In genomic region chr11:16993495-16993894, GRCh38 we compare ENCODE assay signal across 18 cellular contexts. TPM values are rescaled to one million over a fixed set of nuclear protein-coding genes. Genes with fewer than 3 reads are reported as not detected.
DNase-seq lines count a peak whose midpoint lies in the region; ATAC-seq, FAIRE-seq and TF ChIP-seq lines count a peak whose summit lies in the region.
"Had no signal": no experiment of that assay in that cellular context is flagged by ENCODE, and none has a peak within 500 bp of the region (broad histone marks: within the 10 kb centered on the region; RNA-seq: fewer than 3 reads in every experiment).

No MANE protein-coding gene starts in this region.

- H3K4me3 Mint-ChIP-seq in activated CD4-positive, alpha-beta memory T cell treated with anti-CD3 and anti-CD28 coated beads for 36 hours: no peak overlapping the region
- H3K4me3 Mint-ChIP-seq: activated naive CD4-positive, alpha-beta T cell treated with anti-CD3 and anti-CD28 coated beads, Interleukin-2, amount 50 U/mL, for 24 hours; CD4-positive, alpha-beta memory T cell; endodermal cell; GM23338; neural crest cell had no signal

- H3K36me3 ChIP-seq in colonic mucosa: no peaks in the 10 kb centered on the region
- H3K36me3 ChIP-seq in mucosa of rectum (ENCODE audit: control insufficient read depth in 2 of 2, insufficient read depth in 2 of 2, low read length in 2 of 2): peaks cover 0 to 3% of the 10 kb centered on the region in 2 donors
- H3K36me3 ChIP-seq: ascending aorta had no signal

- H3K27me3 Mint-ChIP-seq in activated CD4-positive, alpha-beta memory T cell treated with anti-CD3 and anti-CD28 coated beads for 36 hours: no peaks in the 10 kb centered on the region
- H3K27me3 Mint-ChIP-seq: activated naive CD4-positive, alpha-beta T cell treated with anti-CD3 and anti-CD28 coated beads, Interleukin-2, amount 50 U/mL, for 24 hours; CD4-positive, alpha-beta memory T cell had no signal

- DNase-seq in DMS53 treated with DMSO at 0.1 percent for 48 hours (lab: John Stamatoyannopoulos, UW; ENCODE audit: unreplicated experiment) (peak; percentile 35), colonic mucosa (no peak), DMS 273 (lab: John Stamatoyannopoulos, UW; ENCODE audit: unreplicated experiment) (no peak), H54 (ENCODE audit: insufficient read length, low spot score) (no peak)
- DNase-seq in activated CD4-positive, alpha-beta memory T cell treated with anti-CD3 and anti-CD28 coated beads for 36 hours: no peak
- DNase-seq: activated CD4-positive, CD25-positive, alpha-beta regulatory T cell treated with anti-CD3 and anti-CD28 coated beads, Interleukin-2, amount 50 U/mL, for 72 hours; activated CD8-positive, alpha-beta memory T cell treated with anti-CD3 and anti-CD28 coated beads for 24 hours; activated T-cell treated with anti-CD3 and anti-CD28 coated beads, Interleukin-2, amount 50 U/mL, for 48 hours; CD4-positive, alpha-beta memory T cell; endodermal cell; NCI-H1417 treated with DMSO at 0.1 percent for 48 hours; NCI-H748 treated with DMSO at 0.1 percent for 48 hours had no signal

- CTCF ChIA-PET in activated CD4-positive, alpha-beta memory T cell treated with anti-CD3 and anti-CD28 coated beads for 36 hours (lab: Charles Lee): no interaction called here

- H3K9ac ChIP-seq in colonic mucosa (ENCODE audit: low read depth in 2 of 2, low read length in 2 of 2) (no peak overlapping the region), mucosa of rectum (ENCODE audit: low read depth in 1 of 2, low read length in 2 of 2) (no peak overlapping the region)

- H3K4me1 Mint-ChIP-seq in activated CD4-positive, alpha-beta memory T cell treated with anti-CD3 and anti-CD28 coated beads for 36 hours (ENCODE audit: low read depth): no peaks in the 10 kb centered on the region
- H3K4me1 Mint-ChIP-seq: activated naive CD4-positive, alpha-beta T cell treated with anti-CD3 and anti-CD28 coated beads, Interleukin-2, amount 50 U/mL, for 24 hours; neural crest cell had no signal

- intact Hi-C loops in colonic mucosa (cut with DNase I): no loop called here
- intact Hi-C loops in activated CD4-positive, alpha-beta memory T cell treated with anti-CD3 and anti-CD28 coated beads for 36 hours (cut with micrococcal nuclease): no loop called here

- H3K4me3 ChIP-seq in colonic mucosa (no peak overlapping the region), mucosa of rectum (ENCODE audit: low read length in 2 of 2) (no peak overlapping the region)
- H3K4me3 ChIP-seq: ascending aorta, GM23338 had no signal

- no peak for TF ChIP-seq POLR2A in H54 (IDR thresholded peaks at IDR 0.05; ENCODE audit: low read depth, low read length)

- POLR2A ChIA-PET in activated CD4-positive, alpha-beta memory T cell treated with anti-CD3 and anti-CD28 coated beads for 36 hours (lab: Charles Lee): no interaction called here

- H3K36me3 Mint-ChIP-seq in activated CD4-positive, alpha-beta memory T cell treated with anti-CD3 and anti-CD28 coated beads for 36 hours: no peaks in the 10 kb centered on the region
- H3K36me3 Mint-ChIP-seq: activated naive CD4-positive, alpha-beta T cell treated with anti-CD3 and anti-CD28 coated beads, Interleukin-2, amount 50 U/mL, for 24 hours had no signal

- H3K4me1 ChIP-seq in colonic mucosa (peaks cover 7% of the 10 kb centered on the region), mucosa of rectum (ENCODE audit: control insufficient read depth in 2 of 2, insufficient read depth in 2 of 2, low read length in 2 of 2) (peaks cover 31 to 64% of the 10 kb centered on the region in 2 donors)
- H3K4me1 ChIP-seq: ascending aorta had no signal

- peak overlapping the region; percentile 27 for H3K27ac ChIP-seq in colonic mucosa
- peak overlapping the region; percentile 25 to 53 for H3K27ac ChIP-seq in mucosa of rectum (ENCODE audit: low read depth in 2 of 2, low read length in 2 of 2)
- H3K27ac ChIP-seq: ascending aorta had no signal

- H3K27me3 ChIP-seq in colonic mucosa (no peaks in the 10 kb centered on the region), mucosa of rectum (ENCODE audit: control insufficient read depth in 2 of 2, insufficient read depth in 2 of 2, low read length in 2 of 2) (no peaks in the 10 kb centered on the region)
- H3K27me3 ChIP-seq: ascending aorta had no signal

- no peak for TF ChIP-seq CTCF in colonic mucosa (IDR thresholded peaks at IDR 0.05)

- H3K27ac Mint-ChIP-seq in activated CD4-positive, alpha-beta memory T cell treated with anti-CD3 and anti-CD28 coated beads for 36 hours: no peak overlapping the region
- H3K27ac Mint-ChIP-seq: activated naive CD4-positive, alpha-beta T cell treated with anti-CD3 and anti-CD28 coated beads, Interleukin-2, amount 50 U/mL, for 24 hours; endodermal cell; GM23338 had no signal

- no peak for FAIRE-seq in H54 (lab: Jason Lieb, UNC)

- no peaks in the 10 kb centered on the region for H3K9me3 ChIP-seq in colonic mucosa
- no peaks in the 10 kb centered on the region for H3K9me3 ChIP-seq in mucosa of rectum (ENCODE audit: control insufficient read depth in 2 of 2, low read length in 2 of 2)
- H3K9me3 ChIP-seq: ascending aorta had no signal

- peak; percentile 67 for ATAC-seq in HG02759 (IDR thresholded peaks at IDR 0.05; ENCODE audit: unreplicated experiment)
- ATAC-seq: GM23338 had no signal

- no peaks in the 10 kb centered on the region for H3K9me3 Mint-ChIP-seq in activated CD4-positive, alpha-beta memory T cell treated with anti-CD3 and anti-CD28 coated beads for 36 hours
- H3K9me3 Mint-ChIP-seq: activated naive CD4-positive, alpha-beta T cell treated with anti-CD3 and anti-CD28 coated beads, Interleukin-2, amount 50 U/mL, for 24 hours; CD4-positive, alpha-beta memory T cell; endodermal cell; GM23338; neural crest cell had no signal

RNA-seq across cellular contexts. Expression of gene PLEKHA7, which starts 20.7 kb away (rescaled TPM):
- total RNA-seq in colonic mucosa: 10 to 100 TPM; 55.6 to 65.9 TPM
- 1 to 10 TPM; 5.1 to 5.3 TPM for total RNA-seq in activated CD4-positive, alpha-beta memory T cell treated with anti-CD3 and anti-CD28 coated beads for 36 hours

Comparison
In these comparisons a context has a peak if more than half of its experiments do, and no peak if none do; other contexts are left out.
1. RNA of gene PLEKHA7, which starts 20.7 kb away (total RNA-seq): 55.6 to 65.9 TPM in colonic mucosa; 5.1 to 5.3 TPM in activated CD4-positive, alpha-beta memory T cell treated with anti-CD3 and anti-CD28 coated beads for 36 hours; every median in the first group is over 4 times any median in the second.